ENCODE assay signal across 10 cellular contexts in genomic region chr2:17752281-17752680, GRCh38. TPM values are rescaled to one million over a fixed set of nuclear protein-coding genes. Genes with fewer than 3 reads are reported as not detected.
DNase-seq lines count a peak whose midpoint lies in the region; ATAC-seq, FAIRE-seq and TF ChIP-seq lines count a peak whose summit lies in the region.
"Had no signal": no experiment of that assay in that cellular context is flagged by ENCODE, and none has a peak within 500 bp of the region (broad histone marks: within the 10 kb centered on the region; RNA-seq: fewer than 3 reads in every experiment).

No MANE protein-coding gene starts in this region.

- FAIRE-seq in H54 (lab: Jason Lieb, UNC) = no peak
- FAIRE-seq: A204.1 had no signal

- peaks cover 23% of the 10 kb centered on the region for H3K4me1 ChIP-seq in psoas muscle

- no peak for TF ChIP-seq POLR2A in H54 (IDR thresholded peaks at IDR 0.05; ENCODE audit: low read depth, low read length)

- DNase-seq in SIG-M5 treated with dmso at 0.1 percent for 504 hours (lab: John Stamatoyannopoulos, UW; ENCODE audit: unreplicated experiment) (peak; percentile 22), SIG-M5 (lab: John Stamatoyannopoulos, UW) (no peak), cardiac fibroblast (ENCODE audit: low read depth in 2 of 2) (no peak), psoas muscle (no peak), sciatic nerve (ENCODE audit: low spot score) (no peak), H54 (ENCODE audit: insufficient read length, low spot score) (no peak)
- no peak for DNase-seq in stimulated activated CD4-positive, alpha-beta T cell treated with anti-CD3 and anti-CD28 coated beads, Interleukin-12 subunit alpha, Interleukin-12 subunit beta, amount 100 ng/mL, for 4 hours
- DNase-seq: NCI-H2171 treated with DMSO at 0.1 percent for 48 hours had no signal

- no peaks in the 10 kb centered on the region for H3K9me3 ChIP-seq in psoas muscle

- H3K27me3 ChIP-seq in psoas muscle (ENCODE audit: insufficient read depth in 3 of 3, low read length in 2 of 3) = no peaks in the 10 kb centered on the region

- ATAC-seq in HG03442 (IDR thresholded peaks at IDR 0.05; ENCODE audit: unreplicated experiment) = peak; percentile 13
- ATAC-seq in psoas muscle = no peak
- no peak for ATAC-seq in sciatic nerve

- WGBS in psoas muscle, 3 donors = 39 to 51% (median 39%) methylated on average over 4 of the region's 4 CpGs

- H3K27ac ChIP-seq in psoas muscle = no peak overlapping the region

- H3K4me3 ChIP-seq in cardiac fibroblast (replicated peaks in 1 of 2; ENCODE audit: low read depth in 2 of 2, low read length in 2 of 2) (peak overlapping the region; percentile 98), psoas muscle (peak overlapping the region; percentile 92)

- intact Hi-C loops in psoas muscle (cut with DNase I) = loop anchor here in 1 of 2 donors (2.0 kb wide), 1 partner anchor 79 kb away; no protein-coding TSS in a partner anchor
- intact Hi-C loops in sciatic nerve (cut with DNase I) = no loop called here

- no peak for TF ChIP-seq CTCF in cardiac fibroblast (IDR thresholded peaks at IDR 0.05; ENCODE audit: low read depth, low read length)
- no peak for TF ChIP-seq CTCF in psoas muscle (IDR thresholded peaks at IDR 0.05)

- no peaks in the 10 kb centered on the region for H3K36me3 ChIP-seq in psoas muscle (ENCODE audit: insufficient read depth in 1 of 2, low read depth in 1 of 2)

RNA-seq across cellular contexts. Expression of gene SMC6, which starts 1.3 kb away (rescaled TPM):
- total RNA-seq in psoas muscle = 10 to 100 TPM in 1 of 4 donors, 1 to 10 TPM in 3; 6.5 to 10.2 (median 9.4) TPM
- polyA plus RNA-seq in psoas muscle = 10 to 100 TPM in 1 of 3 donors, 1 to 10 TPM in 2; 4.8 to 10.5 (median 5.7) TPM
- total RNA-seq in sciatic nerve = 23.6 TPM

RNA-seq across cellular contexts. Expression of gene GEN1, which starts 1.7 kb away (rescaled TPM):
- 1 to 10 TPM; 1.3 to 3.0 (median 2.3) TPM for total RNA-seq in psoas muscle
- under 1 TPM; 0.51 to 0.95 (median 0.75) TPM for polyA plus RNA-seq in psoas muscle
- 3.4 TPM for total RNA-seq in sciatic nerve
